In genomic region chr17:27512511-27513346, GRCh38 we compare ENCODE assay signal across 16 cellular contexts.
"Had no signal": no experiment of that assay in that cellular context is flagged by ENCODE, and none has a peak within 500 bp of the region (broad histone marks: within the 10 kb centered on the region; RNA-seq: fewer than 3 reads in every experiment).

No MANE protein-coding gene starts in this region.

- DNase-seq: activated CD4-positive, alpha-beta T cell treated with anti-CD3 and anti-CD28 coated beads, Interleukin-2, amount 50 U/mL, for 1 hour; activated CD8-positive, alpha-beta memory T cell treated with anti-CD3 and anti-CD28 coated beads, Interleukin-2, amount 50 U/mL, for 48 hours; amniotic stem cell; central memory CD4-positive, alpha-beta T cell; effector memory CD4-positive, alpha-beta T cell; left cardiac atrium; occipital lobe; stimulated activated CD4-positive, alpha-beta T cell treated with anti-CD3 and anti-CD28 coated beads, Interleukin-2, amount 100 ng/mL, for 24 hours; stimulated activated naive CD4-positive, alpha-beta T cell treated with Interleukin-2 at 50 U/mL for 16 hours; upper lobe of right lung had no signal

- H3K36me3 ChIP-seq: esophagus muscularis mucosa, right atrium auricular region, SJSA1, upper lobe of right lung had no signal

- H3K27me3 ChIP-seq: esophagus muscularis mucosa, right atrium auricular region, SJSA1, upper lobe of right lung had no signal

- H3K36me3 Mint-ChIP-seq: activated naive CD8-positive, alpha-beta T cell had no signal

- H3K4me3 Mint-ChIP-seq: activated naive CD8-positive, alpha-beta T cell; T-helper 1 cell treated with Interleukin-12 subunit alpha and Interleukin-12 subunit beta and Interleukin-4 antibody, amounts not matched to agents 30 μg/mL and 1 μg/mL, for 36 hours had no signal

- H3K9me3 Mint-ChIP-seq: T-helper 1 cell treated with Interleukin-12 subunit alpha and Interleukin-12 subunit beta and Interleukin-4 antibody, amounts not matched to agents 30 μg/mL and 1 μg/mL, for 36 hours had no signal

- H3K27me3 Mint-ChIP-seq: activated naive CD8-positive, alpha-beta T cell had no signal

- ATAC-seq: activated CD4-positive, CD25-positive, alpha-beta regulatory T cell treated with anti-CD3 and anti-CD28 coated beads, Interleukin-2, amount 50 U/mL, for 24 hours; left cardiac atrium; upper lobe of right lung had no signal

- H3K27ac Mint-ChIP-seq: activated naive CD8-positive, alpha-beta T cell; T-helper 1 cell treated with Interleukin-12 subunit alpha and Interleukin-12 subunit beta and Interleukin-4 antibody, amounts not matched to agents 30 μg/mL and 1 μg/mL, for 36 hours had no signal

- H3K4me3 ChIP-seq: esophagus muscularis mucosa, right atrium auricular region, SJSA1, upper lobe of right lung had no signal

- H3K9me3 ChIP-seq: esophagus muscularis mucosa, right atrium auricular region, SJSA1, upper lobe of right lung had no signal

- H3K27ac ChIP-seq: esophagus muscularis mucosa, right atrium auricular region, SJSA1, upper lobe of right lung had no signal
